Comparison of ENCODE assay signal across 12 cellular contexts in genomic region chr5:172757394-172758010, GRCh38. TPM values are rescaled to one million over a fixed set of nuclear protein-coding genes. Genes with fewer than 3 reads are reported as not detected.
DNase-seq lines count a peak whose midpoint lies in the region; ATAC-seq and TF ChIP-seq lines count a peak whose summit lies in the region.
"Had no signal": no experiment of that assay in that cellular context is flagged by ENCODE, and none has a peak within 500 bp of the region (broad histone marks: within the 10 kb centered on the region; RNA-seq: fewer than 3 reads in every experiment).

No MANE protein-coding gene starts in this region.

- TF ChIP-seq EP300 in SK-N-SH (IDR thresholded peaks at IDR 0.05; ENCODE audit: borderline replicate concordance in 1 of 2, low read depth in 1 of 2, low read length in 1 of 2) (no peak), gastroesophageal sphincter (IDR thresholded peaks at IDR 0.05) (no peak)

- no peaks in the 10 kb centered on the region for H3K79me2 ChIP-seq in SK-N-SH (ENCODE audit: insufficient read depth)
- no peaks in the 10 kb centered on the region for H3K79me2 ChIP-seq in smooth muscle cell (ENCODE audit: low read depth)

- H3K4me3 ChIP-seq in SK-N-SH (ENCODE audit: low read depth in 2 of 2, low read length in 1 of 2) = no peak overlapping the region
- H3K4me3 ChIP-seq in gastroesophageal sphincter = no peak overlapping the region
- H3K4me3 ChIP-seq in smooth muscle cell = no peak overlapping the region
- H3K4me3 ChIP-seq: SK-N-MC had no signal

- DNase-seq in ELR (ENCODE audit: low read depth) (peak; percentile 47), SK-N-SH (no peak), smooth muscle cell (lab: John Stamatoyannopoulos, UW; ENCODE audit: unreplicated experiment) (no peak), Kasumi-1 (lab: John Stamatoyannopoulos, UW) (no peak), NOMO-1 treated with DMSO at 0.1 percent for 48 hours (lab: John Stamatoyannopoulos, UW; ENCODE audit: unreplicated experiment) (no peak)
- DNase-seq: activated CD4-positive, alpha-beta T cell treated with anti-CD3 and anti-CD28 coated beads for 36 hours; NCI-H1436 treated with DMSO at 0.1 percent for 48 hours; NCI-H69 had no signal

- H3K9me2 ChIP-seq in SK-N-SH = no peaks in the 10 kb centered on the region

- TF ChIP-seq CTCF in SK-N-SH (IDR thresholded peaks at IDR 0.05) (no peak), gastroesophageal sphincter (IDR thresholded peaks at IDR 0.05) (no peak), smooth muscle cell (IDR thresholded peaks at IDR 0.05; ENCODE audit: borderline replicate concordance, insufficient read depth, poor library complexity, severe bottlenecking) (no peak)

- 90% methylated on average over 7 of the region's 9 CpGs for WGBS in SK-N-SH (ENCODE audit: low lambda C conversion rate)
- WGBS in gastroesophageal sphincter (ENCODE audit: low coverage in 1 of 2), 2 donors = 84% methylated on average over 6 of the region's 9 CpGs; no CpG with 5 or more reads in 1 of the 2 donors
- WGBS in smooth muscle cell (ENCODE audit: low lambda C conversion rate) = 88% methylated on average over 9 of the region's 9 CpGs

- H3K9me3 ChIP-seq in SK-N-SH (0 out of 2 replicates have a peak, but pooled peaks cover 7% of the 10 kb centered on the region), gastroesophageal sphincter (peaks cover 0 to 5% (median 0%) of the 10 kb centered on the region in 3 donors), smooth muscle cell (replicated peaks; ENCODE audit: low read depth) (no peaks in the 10 kb centered on the region)

- peak overlapping the region in 1 of 2 experiments; percentile 84; a peak in 2 of 4 replicates for H3K27ac ChIP-seq in SK-N-SH (ENCODE audit: low read depth in 2 of 2, low read length in 1 of 2)
- H3K27ac ChIP-seq in gastroesophageal sphincter = peak overlapping the region in 3 of 4 donors; percentile 55 to 62 (median 58)
- peak overlapping the region; percentile 90 for H3K27ac ChIP-seq in smooth muscle cell (ENCODE audit: low read depth)
- H3K27ac ChIP-seq: SK-N-MC had no signal

- H4K20me1 ChIP-seq in SK-N-SH (ENCODE audit: insufficient read depth) (no peaks in the 10 kb centered on the region), smooth muscle cell (ENCODE audit: low read depth) (no peaks in the 10 kb centered on the region)

- TF ChIP-seq POLR2A in gastroesophageal sphincter (IDR thresholded peaks at IDR 0.05) = no peak

- H3K27me3 ChIP-seq in SK-N-SH (ENCODE audit: insufficient read depth) (no peaks in the 10 kb centered on the region), gastroesophageal sphincter (no peaks in the 10 kb centered on the region), smooth muscle cell (ENCODE audit: low read depth) (no peaks in the 10 kb centered on the region)

- H2AFZ ChIP-seq in SK-N-SH (ENCODE audit: low read depth) (0 out of 2 replicates have a peak overlapping the region, but pooled peaks have one; percentile 59), smooth muscle cell (ENCODE audit: low read depth) (no peak overlapping the region)

- CTCF ChIA-PET in SK-N-SH (lab: Yijun Ruan, JAX) = interaction anchor here (0.9 to 1.8 kb wide), 2 partner anchors 11 to 43 kb away, joined by 3 to 6 read pairs; no protein-coding TSS in a partner anchor

- POLR2A ChIA-PET in SK-N-SH (lab: Yijun Ruan, JAX) = no interaction called here

- H3F3A ChIP-seq in SK-N-SH (replicated peaks; ENCODE audit: insufficient read depth) (no peaks in the 10 kb centered on the region), smooth muscle cell (ENCODE audit: low read depth) (no peaks in the 10 kb centered on the region)

- H3K4me2 ChIP-seq in SK-N-SH (0 out of 2 replicates have a peak overlapping the region, but pooled peaks have one; percentile 35), smooth muscle cell (peak overlapping the region; percentile 53)

- H3K36me3 ChIP-seq in SK-N-SH (replicated peaks in 1 of 2; ENCODE audit: control insufficient read depth in 1 of 2, insufficient read depth in 2 of 2, low read length in 1 of 2) = no peaks in the 10 kb centered on the region
- no peaks in the 10 kb centered on the region for H3K36me3 ChIP-seq in gastroesophageal sphincter
- H3K36me3 ChIP-seq in smooth muscle cell (ENCODE audit: low read depth) = no peaks in the 10 kb centered on the region

- ATAC-seq in gastroesophageal sphincter (no peak), GM19452 (IDR thresholded peaks at IDR 0.05; ENCODE audit: unreplicated experiment) (no peak), GM18517 (IDR thresholded peaks at IDR 0.05; ENCODE audit: unreplicated experiment) (no peak)
- ATAC-seq: activated CD4-positive, alpha-beta T cell treated with anti-CD3 and anti-CD28 coated beads for 36 hours had no signal

- H3K9ac ChIP-seq in SK-N-SH (no peak overlapping the region), smooth muscle cell (ENCODE audit: low read depth) (peak overlapping the region; percentile 80)

- TF ChIP-seq RAD21 in SK-N-SH (IDR thresholded peaks at IDR 0.05; ENCODE audit: low read length) = no peak

- 0 out of 4 replicates have a peak, but pooled peaks cover 0 to 5% of the 10 kb centered on the region in 2 experiments for H3K4me1 ChIP-seq in SK-N-SH (ENCODE audit: control insufficient read depth in 1 of 2, insufficient read depth in 2 of 2, low read depth in 1 of 2, low read length in 1 of 2)
- no peaks in the 10 kb centered on the region for H3K4me1 ChIP-seq in gastroesophageal sphincter
- H3K4me1 ChIP-seq in smooth muscle cell (ENCODE audit: low read depth) = peaks cover 4% of the 10 kb centered on the region

TF ChIP-seq in SK-N-SH, 30 proteins besides CTCF, POLR2A, EP300 and RAD21 (continues in another document):
- TF ChIP-seq TEAD4 (IDR thresholded peaks at IDR 0.05; ENCODE audit: borderline replicate concordance, insufficient read depth) (no peak), RFX5 (IDR thresholded peaks at IDR 0.05; ENCODE audit: low read length) (no peak), FOXM1 (IDR thresholded peaks at IDR 0.05; ENCODE audit: low read depth) (no peak), GABPA (IDR thresholded peaks at IDR 0.05; ENCODE audit: low read depth) (no peak), MXI1 (IDR thresholded peaks at IDR 0.05; ENCODE audit: low read depth, low read length) (no peak), POLR2AphosphoS5 (IDR thresholded peaks at IDR 0.05; ENCODE audit: low read depth, low read length) (no peak), JUND (IDR thresholded peaks at IDR 0.05) (no peak), SMC3 (IDR thresholded peaks at IDR 0.05; ENCODE audit: low read depth, low read length) (no peak), ZBTB33 (IDR thresholded peaks at IDR 0.05; ENCODE audit: borderline replicate concordance, low read depth) (no peak), TCF12 (IDR thresholded peaks at IDR 0.05) (no peak), FOXJ3 (CRISPR knock-in tag; IDR thresholded peaks at IDR 0.05) (no peak), SIN3A (IDR thresholded peaks at IDR 0.05; ENCODE audit: borderline replicate concordance, low read depth, low read length) (no peak), EZH2phosphoT487 (IDR thresholded peaks at IDR 0.05; ENCODE audit: borderline replicate concordance, low read depth) (no peak), USF2 (IDR thresholded peaks at IDR 0.05; ENCODE audit: borderline replicate concordance, low read depth, low read length) (no peak)
- TF ChIP-seq, protein P1, sequence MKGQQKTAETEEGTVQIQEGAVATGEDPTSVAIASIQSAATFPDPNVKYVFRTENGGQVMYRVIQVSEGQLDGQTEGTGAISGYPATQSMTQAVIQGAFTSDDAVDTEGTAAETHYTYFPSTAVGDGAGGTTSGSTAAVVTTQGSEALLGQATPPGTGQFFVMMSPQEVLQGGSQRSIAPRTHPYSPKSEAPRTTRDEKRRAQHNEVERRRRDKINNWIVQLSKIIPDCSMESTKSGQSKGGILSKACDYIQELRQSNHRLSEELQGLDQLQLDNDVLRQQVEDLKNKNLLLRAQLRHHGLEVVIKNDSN (IDR thresholded peaks at IDR 0.05; ENCODE audit: borderline replicate concordance, low read depth) = no peak
- TF ChIP-seq, protein P2, sequence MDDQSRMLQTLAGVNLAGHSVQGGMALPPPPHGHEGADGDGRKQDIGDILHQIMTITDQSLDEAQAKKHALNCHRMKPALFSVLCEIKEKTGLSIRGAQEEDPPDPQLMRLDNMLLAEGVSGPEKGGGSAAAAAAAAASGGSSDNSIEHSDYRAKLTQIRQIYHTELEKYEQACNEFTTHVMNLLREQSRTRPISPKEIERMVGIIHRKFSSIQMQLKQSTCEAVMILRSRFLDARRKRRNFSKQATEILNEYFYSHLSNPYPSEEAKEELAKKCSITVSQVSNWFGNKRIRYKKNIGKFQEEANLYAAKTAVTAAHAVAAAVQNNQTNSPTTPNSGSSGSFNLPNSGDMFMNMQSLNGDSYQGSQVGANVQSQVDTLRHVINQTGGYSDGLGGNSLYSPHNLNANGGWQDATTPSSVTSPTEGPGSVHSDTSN (IDR thresholded peaks at IDR 0.05) = no peak

RNA-seq across cellular contexts. Expression of gene DUSP1, which starts 13.5 kb away (rescaled TPM):
- 373 and 455 TPM in 2 replicates for polyA plus RNA-seq in SK-N-SH (2012; rRNA removed)
- 208 and 248 TPM in 2 replicates for polyA plus RNA-seq in SK-N-SH (2012; cell fraction: cytosol; rRNA removed)
- 873 and 891 TPM in 2 replicates for polyA plus RNA-seq in SK-N-SH (2012; cell fraction: nucleus; rRNA removed)
- 100 to 1,000 TPM; 488 to 965 (median 649) TPM for total RNA-seq in gastroesophageal sphincter
- 751 and 817 TPM in 2 replicates for total RNA-seq in smooth muscle cell
- 656 and 995 TPM in 2 replicates for polyA plus RNA-seq in smooth muscle cell
